In genomic region chr1:69585666-69586065, GRCh38 we compare ENCODE assay signal across 25 cellular contexts. TPM values are rescaled to one million over a fixed set of nuclear protein-coding genes. Genes with fewer than 3 reads are reported as not detected.
"Had no signal": no experiment of that assay in that cellular context is flagged by ENCODE, and none has a peak within 500 bp of the region (broad histone marks: within the 10 kb centered on the region; RNA-seq: fewer than 3 reads in every experiment).

No MANE protein-coding gene starts in this region.

- H2AFZ ChIP-seq: hepatocyte, neural progenitor cell, parathyroid adenoma had no signal

- DNase-seq: cortex of kidney; effector memory CD8-positive, alpha-beta T cell; heart left ventricle; kidney; left lung; mesendoderm; midbrain; naive thymus-derived CD4-positive, alpha-beta T cell; right lobe of liver; small intestine; stimulated activated CD4-positive, alpha-beta T cell treated with anti-CD3 and anti-CD28 coated beads, Interleukin-15, amount 100 ng/mL, for 24 hours; stimulated activated CD4-positive, alpha-beta T cell treated with anti-CD3 and anti-CD28 coated beads, Interleukin-2, amount 100 ng/mL, for 48 hours; stimulated activated naive B cell treated with anti-CD40 and anti-IgM and Interleukin-4, amounts not matched to agents 10 μg/mL and 1 μg/mL and 100 μg/mL, for 72 hours; upper lobe of left lung had no signal

- H3K4me2 ChIP-seq: hepatocyte, neural progenitor cell had no signal

- H3K9me3 Mint-ChIP-seq: nephron; neural progenitor cell; stimulated activated naive B cell treated with anti-CD40 and anti-IgM and Interleukin-4, amounts not matched to agents 10 μg/mL and 1 μg/mL and 100 μg/mL, for 72 hours; stimulated activated naive CD8-positive, alpha-beta T cell treated with anti-CD3 and anti-CD28 coated beads, Interleukin-15, Interleukin-2, amounts not matched to agents 100 ng/mL and 50 ng/mL, for 24 hours had no signal

- H3K36me3 ChIP-seq: esophagus muscularis mucosa, gastroesophageal sphincter, heart left ventricle, left lung, neural progenitor cell, right lobe of liver, thoracic aorta, tibial nerve, upper lobe of left lung had no signal

- H3K27ac Mint-ChIP-seq: effector memory CD8-positive, alpha-beta T cell; neural progenitor cell; progenitor cell of endocrine pancreas; stimulated activated naive B cell treated with anti-CD40 and anti-IgM and Interleukin-4, amounts not matched to agents 10 μg/mL and 1 μg/mL and 100 μg/mL, for 72 hours; stimulated activated naive CD8-positive, alpha-beta T cell treated with anti-CD3 and anti-CD28 coated beads, Interleukin-15, Interleukin-2, amounts not matched to agents 100 ng/mL and 50 ng/mL, for 24 hours had no signal

- ATAC-seq: effector memory CD8-positive, alpha-beta T cell; gastroesophageal sphincter; heart left ventricle; left lung; naive thymus-derived CD4-positive, alpha-beta T cell; right lobe of liver; stimulated activated naive B cell treated with anti-CD40 and anti-IgM and Interleukin-4, amounts not matched to agents 10 μg/mL and 1 μg/mL and 100 μg/mL, for 72 hours had no signal

- H3K9ac ChIP-seq: neural progenitor cell, parathyroid adenoma had no signal

- H3K4me3 ChIP-seq: esophagus muscularis mucosa, gastroesophageal sphincter, heart left ventricle, hepatocyte, left lung, neural progenitor cell, right lobe of liver, thoracic aorta, tibial nerve, upper lobe of left lung had no signal

- H3K27me3 ChIP-seq: esophagus muscularis mucosa, gastroesophageal sphincter, heart left ventricle, hepatocyte, left lung, neural progenitor cell, right lobe of liver, tibial nerve, upper lobe of left lung had no signal

- H3K36me3 Mint-ChIP-seq: naive thymus-derived CD4-positive, alpha-beta T cell; neural progenitor cell; stimulated activated naive B cell treated with anti-CD40 and anti-IgM and Interleukin-4, amounts not matched to agents 10 μg/mL and 1 μg/mL and 100 μg/mL, for 72 hours had no signal

- H3K4me3 Mint-ChIP-seq: effector memory CD8-positive, alpha-beta T cell; naive thymus-derived CD4-positive, alpha-beta T cell; nephron; neural progenitor cell; stimulated activated naive B cell treated with anti-CD40 and anti-IgM and Interleukin-4, amounts not matched to agents 10 μg/mL and 1 μg/mL and 100 μg/mL, for 72 hours; stimulated activated naive CD8-positive, alpha-beta T cell treated with anti-CD3 and anti-CD28 coated beads, Interleukin-15, Interleukin-2, amounts not matched to agents 100 ng/mL and 50 ng/mL, for 24 hours had no signal

- H3K27ac ChIP-seq: epithelial cell of prostate, esophagus muscularis mucosa, gastroesophageal sphincter, heart left ventricle, hepatocyte, left lung, neural progenitor cell, parathyroid adenoma, right lobe of liver, thoracic aorta, tibial nerve, upper lobe of left lung had no signal

- H3K4me1 Mint-ChIP-seq: nephron; neural progenitor cell; stimulated activated naive B cell treated with anti-CD40 and anti-IgM and Interleukin-4, amounts not matched to agents 10 μg/mL and 1 μg/mL and 100 μg/mL, for 72 hours had no signal

- H3K27me3 Mint-ChIP-seq: effector memory CD8-positive, alpha-beta T cell; naive thymus-derived CD4-positive, alpha-beta T cell; stimulated activated naive B cell treated with anti-CD40 and anti-IgM and Interleukin-4, amounts not matched to agents 10 μg/mL and 1 μg/mL and 100 μg/mL, for 72 hours; stimulated activated naive CD8-positive, alpha-beta T cell treated with anti-CD3 and anti-CD28 coated beads, Interleukin-15, Interleukin-2, amounts not matched to agents 100 ng/mL and 50 ng/mL, for 24 hours had no signal

- H3K9me3 ChIP-seq: esophagus muscularis mucosa, gastroesophageal sphincter, heart left ventricle, left lung, right lobe of liver, thoracic aorta, tibial nerve, upper lobe of left lung had no signal

- H3K4me1 ChIP-seq: esophagus muscularis mucosa, gastroesophageal sphincter, heart left ventricle, left lung, neural progenitor cell, parathyroid adenoma, right lobe of liver, tibial nerve, upper lobe of left lung had no signal

RNA-seq across cellular contexts. Expression of gene LRRC7, which starts 17.9 kb away (rescaled TPM):
- total RNA-seq: left lung, upper lobe of left lung had no signal
